39 cellular contexts compared by ENCODE assay signal in the genomic region with DNA sequence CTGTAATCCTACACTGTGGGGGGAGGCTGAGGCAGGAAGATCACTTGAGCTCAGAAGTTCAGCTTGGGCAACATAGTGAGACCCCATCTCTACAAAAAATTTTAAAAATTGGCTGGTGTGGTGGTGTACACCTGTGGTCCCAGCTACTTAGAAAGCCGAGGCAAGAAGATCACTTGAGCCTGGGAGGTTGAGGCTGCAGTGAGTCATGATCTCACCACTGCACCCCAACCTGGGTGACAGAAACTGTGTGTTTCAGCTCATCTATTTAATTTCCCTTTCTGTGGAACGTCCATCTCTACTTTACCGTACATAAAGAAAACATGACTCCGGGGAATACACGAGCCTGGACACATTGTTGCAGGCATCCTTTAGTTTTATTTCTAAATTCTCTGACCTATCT.
"Had no signal": no experiment of that assay in that cellular context is flagged by ENCODE, and none has a peak within 500 bp of the region (broad histone marks: within the 10 kb centered on the region; RNA-seq: fewer than 3 reads in every experiment).

No MANE protein-coding gene starts in this region.

- H3K36me3 Mint-ChIP-seq: activated naive CD4-positive, alpha-beta T cell treated with anti-CD3 and anti-CD28 coated beads, Interleukin-2, amount 10 ng/mL, durations not matched to agents 7 days and 5 days; activated naive CD4-positive, alpha-beta T cell treated with anti-CD3 and anti-CD28 coated beads, Interleukin-2, amount 50 U/mL, for 24 hours; activated naive CD8-positive, alpha-beta T cell; activated naive CD8-positive, alpha-beta T cell treated with anti-CD3 and anti-CD28 coated beads for 36 hours; activated naive CD8-positive, alpha-beta T cell treated with anti-CD3 and anti-CD28 coated beads, Interleukin-2, amount 10 ng/mL, durations not matched to agents 7 days and 5 days; brain had no signal

- H3K4me3 ChIP-seq: adrenal gland, ascending aorta, body of pancreas, breast epithelium, cardiac muscle cell had no signal

- H3K4me1 ChIP-seq: adrenal gland, ascending aorta, body of pancreas, breast epithelium had no signal

- H3K36me3 ChIP-seq: adrenal gland, ascending aorta, brain microvascular endothelial cell, breast epithelium, cardiac muscle cell had no signal

- H3K9me3 ChIP-seq: adrenal gland, ascending aorta, body of pancreas, breast epithelium had no signal

- H3K27ac ChIP-seq: adrenal gland, ascending aorta, body of pancreas, brain microvascular endothelial cell, breast epithelium, cardiac muscle cell had no signal

- H3K4me3 Mint-ChIP-seq: activated naive CD4-positive, alpha-beta T cell treated with anti-CD3 and anti-CD28 coated beads for 36 hours; activated naive CD4-positive, alpha-beta T cell treated with anti-CD3 and anti-CD28 coated beads, Interleukin-2, amount 10 ng/mL, durations not matched to agents 7 days and 5 days; activated naive CD4-positive, alpha-beta T cell treated with anti-CD3 and anti-CD28 coated beads, Interleukin-2, amount 50 U/mL, for 24 hours; activated naive CD8-positive, alpha-beta T cell; activated naive CD8-positive, alpha-beta T cell treated with anti-CD3 and anti-CD28 coated beads for 36 hours; activated naive CD8-positive, alpha-beta T cell treated with anti-CD3 and anti-CD28 coated beads, Interleukin-2, amount 10 ng/mL, durations not matched to agents 7 days and 5 days; activated naive CD8-positive, alpha-beta T cell treated with anti-CD3 and anti-CD28 coated beads, Interleukin-2, amount 50 U/mL, for 24 hours; activated T-cell treated with anti-CD3 and anti-CD28 coated beads, Interleukin-2, amount 50 U/mL, for 24 hours; activated T-cell treated with anti-CD3 and anti-CD28 coated beads, Interleukin-2, amount 50 U/mL, for 4 hours; activated T-cell treated with anti-CD3 and anti-CD28 coated beads, Interleukin-2, amount 50 U/mL, for 72 hours; activated T-helper 1 cell treated with anti-CD3 and anti-CD28 coated beads, Interleukin-12 subunit alpha, Interleukin-12 subunit beta, Interleukin-2, Interleukin-4 antibody, amounts not matched to agents 30 ng/mL and 10 ng/mL and 1 ng/mL, durations not matched to agents 14 hours and 24 hours and 36 hours; activated T-helper 17 cell treated with anti-CD3 and anti-CD28 coated beads, Interleukin-2, amount 50 U/mL, for 72 hours; brain; central memory CD8-positive, alpha-beta T cell had no signal

- H3K4me1 Mint-ChIP-seq: activated naive CD4-positive, alpha-beta T cell treated with anti-CD3 and anti-CD28 coated beads, Interleukin-2, amount 10 ng/mL, durations not matched to agents 7 days and 5 days; activated naive CD4-positive, alpha-beta T cell treated with anti-CD3 and anti-CD28 coated beads, Interleukin-2, amount 50 U/mL, for 24 hours; activated naive CD8-positive, alpha-beta T cell treated with anti-CD3 and anti-CD28 coated beads for 36 hours; activated naive CD8-positive, alpha-beta T cell treated with anti-CD3 and anti-CD28 coated beads, Interleukin-2, amount 10 ng/mL, durations not matched to agents 7 days and 5 days; activated naive CD8-positive, alpha-beta T cell treated with anti-CD3 and anti-CD28 coated beads, Interleukin-2, amount 50 U/mL, for 24 hours; activated T-helper 17 cell treated with anti-CD3 and anti-CD28 coated beads, Interleukin-2, amount 50 U/mL, for 72 hours; brain; central memory CD8-positive, alpha-beta T cell had no signal

- H3K27me3 Mint-ChIP-seq: activated naive CD4-positive, alpha-beta T cell treated with anti-CD3 and anti-CD28 coated beads, Interleukin-2, amount 10 ng/mL, durations not matched to agents 7 days and 5 days; activated naive CD4-positive, alpha-beta T cell treated with anti-CD3 and anti-CD28 coated beads, Interleukin-2, amount 50 U/mL, for 24 hours; activated naive CD8-positive, alpha-beta T cell; activated naive CD8-positive, alpha-beta T cell treated with anti-CD3 and anti-CD28 coated beads for 36 hours; activated naive CD8-positive, alpha-beta T cell treated with anti-CD3 and anti-CD28 coated beads, Interleukin-2, amount 50 U/mL, for 24 hours; activated T-cell treated with anti-CD3 and anti-CD28 coated beads, Interleukin-2, amount 50 U/mL, for 24 hours; activated T-helper 17 cell treated with anti-CD3 and anti-CD28 coated beads, Interleukin-2, amount 50 U/mL, for 72 hours; central memory CD8-positive, alpha-beta T cell had no signal

- H3K27ac Mint-ChIP-seq: activated naive CD4-positive, alpha-beta T cell treated with anti-CD3 and anti-CD28 coated beads for 36 hours; activated naive CD4-positive, alpha-beta T cell treated with anti-CD3 and anti-CD28 coated beads, Interleukin-2, amount 10 ng/mL, durations not matched to agents 7 days and 5 days; activated naive CD4-positive, alpha-beta T cell treated with anti-CD3 and anti-CD28 coated beads, Interleukin-2, amount 50 U/mL, for 24 hours; activated naive CD4-positive, alpha-beta T cell treated with anti-CD3 and anti-CD28 coated beads, Interleukin-2, amount 50 U/mL, for 72 hours; activated naive CD8-positive, alpha-beta T cell; activated naive CD8-positive, alpha-beta T cell treated with anti-CD3 and anti-CD28 coated beads for 36 hours; activated naive CD8-positive, alpha-beta T cell treated with anti-CD3 and anti-CD28 coated beads, Interleukin-2, amount 10 ng/mL, durations not matched to agents 7 days and 5 days; activated naive CD8-positive, alpha-beta T cell treated with anti-CD3 and anti-CD28 coated beads, Interleukin-2, amount 50 U/mL, for 24 hours; activated T-cell treated with anti-CD3 and anti-CD28 coated beads, Interleukin-2, amount 50 U/mL, for 24 hours; activated T-cell treated with anti-CD3 and anti-CD28 coated beads, Interleukin-2, amount 50 U/mL, for 72 hours; activated T-helper 1 cell treated with anti-CD3 and anti-CD28 coated beads, Interleukin-12 subunit alpha, Interleukin-12 subunit beta, Interleukin-2, Interleukin-4 antibody, amounts not matched to agents 30 ng/mL and 10 ng/mL and 1 ng/mL, durations not matched to agents 14 hours and 24 hours and 36 hours; activated T-helper 17 cell treated with anti-CD3 and anti-CD28 coated beads, Interleukin-2, amount 50 U/mL, for 72 hours; activated T-helper 2 cell treated with anti-CD3 and anti-CD28 coated beads, Interferon-gamma antibody, Interleukin-2, Interleukin-4, amounts not matched to agents 10 μg/mL and 5 μg/mL and 100 μg/mL, durations not matched to agents 14 hours and 24 hours and 36 hours; brain had no signal

- H3K27me3 ChIP-seq: adrenal gland, ascending aorta, body of pancreas, brain microvascular endothelial cell, breast epithelium, cardiac muscle cell had no signal

- ATAC-seq: activated naive CD4-positive, alpha-beta T cell treated with anti-CD3 and anti-CD28 coated beads, Interleukin-2, amount 50 U/mL, for 72 hours; activated naive CD8-positive, alpha-beta T cell treated with anti-CD3 and anti-CD28 coated beads, Interleukin-2, amount 50 U/mL, for 24 hours; activated T-cell treated with anti-CD3 and anti-CD28 coated beads, Interleukin-2, amount 50 U/mL, for 4 hours; activated T-cell treated with anti-CD3 and anti-CD28 coated beads, Interleukin-2, amount 50 U/mL, for 72 hours; activated T-helper 17 cell treated with anti-CD3 and anti-CD28 coated beads, Interleukin-2, amount 50 U/mL, for 72 hours; body of pancreas had no signal

- FAIRE-seq: bronchial epithelial cell had no signal

- H3K9me3 Mint-ChIP-seq: brain had no signal

- DNase-seq: activated effector memory CD4-positive, alpha-beta T cell treated with anti-CD3 and anti-CD28 coated beads, Interleukin-2, amount 50 U/mL, for 16 hours; activated effector memory CD4-positive, alpha-beta T cell treated with Interleukin-2 at 50 U/mL for 16 hours; activated gamma-delta T cell; activated gamma-delta T cell treated with Interleukin-2 at 50 U/mL for 16 hours; activated naive CD4-positive, alpha-beta T cell; activated naive CD4-positive, alpha-beta T cell treated with anti-CD3 and anti-CD28 coated beads for 36 hours; activated naive CD4-positive, alpha-beta T cell treated with anti-CD3 and anti-CD28 coated beads, Interleukin-2, amount 10 ng/mL, durations not matched to agents 7 days and 5 days; activated naive CD4-positive, alpha-beta T cell treated with anti-CD3 and anti-CD28 coated beads, Interleukin-2, amount 50 U/mL, for 16 hours; activated naive CD4-positive, alpha-beta T cell treated with Interleukin-2 at 50 U/mL for 16 hours; activated naive CD8-positive, alpha-beta T cell treated with anti-CD3 and anti-CD28 coated beads for 36 hours; activated naive CD8-positive, alpha-beta T cell treated with anti-CD3 and anti-CD28 coated beads, Interleukin-2, amount 10 ng/mL, durations not matched to agents 7 days and 5 days; activated naive CD8-positive, alpha-beta T cell treated with anti-CD3 and anti-CD28 coated beads, Interleukin-2, amount 50 U/mL, for 24 hours; activated T-cell treated with anti-CD3 and anti-CD28 coated beads, Interleukin-2, amount 50 U/mL, for 1 hour; activated T-cell treated with anti-CD3 and anti-CD28 coated beads, Interleukin-2, amount 50 U/mL, for 24 hours; activated T-cell treated with anti-CD3 and anti-CD28 coated beads, Interleukin-2, amount 50 U/mL, for 4 hours; activated T-cell treated with anti-CD3 and anti-CD28 coated beads, Interleukin-2, amount 50 U/mL, for 48 hours; activated T-cell treated with anti-CD3 and anti-CD28 coated beads, Interleukin-2, amount 50 U/mL, for 72 hours; adrenal gland; amniotic stem cell; amygdala; anterior cingulate cortex; aorta; body of pancreas; brain microvascular endothelial cell; caudate nucleus; central memory CD4-positive, alpha-beta T cell; cerebellar nuclear complex had no signal
